In genomic region chr2:102355526-102356380, GRCh38 we compare ENCODE assay signal across 8 cellular contexts. TPM values are rescaled to one million over a fixed set of nuclear protein-coding genes. Genes with fewer than 3 reads are reported as not detected.
A peak's percentile ranks its signal among the peaks of the same experiment; 100 is the strongest.
DNase-seq lines count a peak whose midpoint lies in the region; ATAC-seq and TF ChIP-seq lines count a peak whose summit lies in the region.

TSS of gene IL18R1 (plus strand) at chr2:102355796. CDS start at chr2:102362661, 6,865 bp downstream.

- peaks cover 28% of the 10 kb centered on the region for H3K4me1 ChIP-seq in mononuclear cell (ENCODE audit: insufficient read depth, low read length)

- H3K4me3 Mint-ChIP-seq in endothelial cell (ENCODE audit: unreplicated experiment): peak within 1 kb of the TSS; percentile 83

- no peaks in the 10 kb centered on the region for H3K27me3 ChIP-seq in mononuclear cell (ENCODE audit: insufficient read depth, low read length)

- H3K27me3 Mint-ChIP-seq in endothelial cell (ENCODE audit: unreplicated experiment): no peaks in the 10 kb centered on the region

- H3K27ac Mint-ChIP-seq in endothelial cell (ENCODE audit: unreplicated experiment): no peak within 1 kb of the TSS

- H3K9me3 Mint-ChIP-seq in endothelial cell (ENCODE audit: unreplicated experiment): no peaks in the 10 kb centered on the region

- peak; percentile 34 for DNase-seq in AG09319 (ENCODE audit: extremely low read depth, low read depth)
- peak; percentile 2 for DNase-seq in NCI-H774 (lab: John Stamatoyannopoulos, UW)
- peak; percentile 44 to 49 for DNase-seq in activated CD8-positive, alpha-beta memory T cell treated with anti-CD3 and anti-CD28 coated beads for 4 hours (ENCODE audit: low read depth in 2 of 2)
- DNase-seq in endothelial cell (ENCODE audit: low spot score): peak; percentile 82
- peak; percentile 34 to 46 for DNase-seq in stimulated activated CD8-positive, alpha-beta memory T cell treated with anti-CD3 and anti-CD28 coated beads, Interleukin-2, amount 100 ng/mL, for 1 hour (ENCODE audit: low read depth in 2 of 2)

- H3K36me3 Mint-ChIP-seq in endothelial cell (ENCODE audit: low read depth, unreplicated experiment): no peaks in the 10 kb centered on the region

- H3K9me3 ChIP-seq in mononuclear cell (ENCODE audit: low read depth, low read length): no peaks in the 10 kb centered on the region

- peak within 1 kb of the TSS; percentile 67 for H3K4me3 ChIP-seq in mononuclear cell (ENCODE audit: low read length)

- ATAC-seq in GM18519 (IDR thresholded peaks at IDR 0.05; ENCODE audit: low FRiP score, unreplicated experiment): peak; percentile 78
- ATAC-seq in HG03066 (IDR thresholded peaks at IDR 0.05; ENCODE audit: low read depth, unreplicated experiment): peak; percentile 81

- peak; percentile 58 for TF ChIP-seq CTCF in AG09319 (IDR thresholded peaks at IDR 0.05; ENCODE audit: low read depth, low read length)
- peak; percentile 72 for TF ChIP-seq CTCF in endothelial cell (IDR thresholded peaks at IDR 0.05; ENCODE audit: unreplicated experiment)

- no peaks in the 10 kb centered on the region for H3K4me1 Mint-ChIP-seq in endothelial cell (ENCODE audit: unreplicated experiment)

RNA-seq across cellular contexts. Expression of gene IL18R1, which starts in this region (rescaled TPM):
- total RNA-seq in endothelial cell (ENCODE audit: unreplicated experiment): 0.51 TPM
- total RNA-seq in mononuclear cell: 6.5 TPM

Comparison
In these comparisons a context has a peak if more than half of its experiments do, and no peak if none do; other contexts are left out.
1. Peak in every context shown above with its lines: DNase-seq, ATAC-seq and H3K4me3 ChIP-seq.
2. Peak in DNase-seq in endothelial cell; RNA of the gene not detected or under 1 TPM.
3. DNase-seq: peak in every context shown above with its lines; median percentile 82 in endothelial cell; 46 in activated CD8-positive, alpha-beta memory T cell treated with anti-CD3 and anti-CD28 coated beads for 4 hours; 40 in stimulated activated CD8-positive, alpha-beta memory T cell treated with anti-CD3 and anti-CD28 coated beads, Interleukin-2, amount 100 ng/mL, for 1 hour; 34 in AG09319; 2 in NCI-H774.